ENCODE assay signal across 8 cellular contexts in the genomic region with DNA sequence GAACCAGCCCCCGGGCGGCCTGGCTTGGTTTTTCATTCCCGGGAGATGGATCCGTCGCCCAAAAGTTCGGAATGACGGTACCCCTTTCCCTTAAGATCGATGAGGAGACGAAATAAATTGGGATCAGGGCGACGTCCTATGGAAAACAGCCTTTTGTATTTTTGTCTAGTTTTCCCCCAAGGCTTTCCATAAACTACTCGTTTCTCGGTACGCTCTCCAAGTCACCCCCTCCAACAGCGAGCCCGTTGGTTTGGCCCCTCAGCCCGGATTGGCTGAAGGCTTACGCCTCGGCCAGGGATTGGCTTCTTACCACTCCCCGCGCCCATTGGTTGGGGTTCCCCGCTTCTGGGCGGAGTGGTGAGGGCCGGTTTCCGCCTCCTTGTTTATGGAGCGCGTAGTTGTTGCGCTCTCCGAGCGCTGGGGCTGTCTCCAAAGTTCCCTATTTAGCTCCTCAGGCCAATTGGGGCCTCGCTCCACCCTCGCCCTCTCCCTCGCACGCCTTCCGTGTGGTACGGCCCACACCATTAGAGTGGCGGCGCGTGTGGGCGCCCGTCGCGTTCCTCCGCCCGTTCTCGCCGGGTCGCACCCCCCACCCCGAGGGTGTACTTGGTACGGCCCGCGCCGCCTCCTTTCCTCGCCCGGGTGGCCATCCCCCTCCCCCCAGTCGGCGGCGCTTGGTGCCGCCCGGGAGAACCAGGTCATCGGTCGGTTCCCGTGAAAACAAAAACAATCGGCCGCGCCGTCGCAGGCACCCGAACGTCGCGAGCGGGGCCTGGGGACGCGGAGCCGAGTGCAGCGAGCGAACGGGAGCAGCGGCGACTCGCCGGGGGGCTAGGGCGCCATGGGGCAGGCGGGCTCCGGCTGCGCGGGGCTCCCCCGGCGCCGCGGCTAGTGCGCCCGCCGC. TPM values are rescaled to one million over a fixed set of nuclear protein-coding genes. Genes with fewer than 3 reads are reported as not detected.
A peak's percentile ranks its signal among the peaks of the same experiment; 100 is the strongest.
DNase-seq lines count a peak whose midpoint lies in the region; ATAC-seq and TF ChIP-seq lines count a peak whose summit lies in the region.
"Not testable (repeated sequence)": the region's sequence is repeated elsewhere in the genome, so short reads cannot be mapped to it uniquely, and the experiment has no call there.

A gene with protein sequence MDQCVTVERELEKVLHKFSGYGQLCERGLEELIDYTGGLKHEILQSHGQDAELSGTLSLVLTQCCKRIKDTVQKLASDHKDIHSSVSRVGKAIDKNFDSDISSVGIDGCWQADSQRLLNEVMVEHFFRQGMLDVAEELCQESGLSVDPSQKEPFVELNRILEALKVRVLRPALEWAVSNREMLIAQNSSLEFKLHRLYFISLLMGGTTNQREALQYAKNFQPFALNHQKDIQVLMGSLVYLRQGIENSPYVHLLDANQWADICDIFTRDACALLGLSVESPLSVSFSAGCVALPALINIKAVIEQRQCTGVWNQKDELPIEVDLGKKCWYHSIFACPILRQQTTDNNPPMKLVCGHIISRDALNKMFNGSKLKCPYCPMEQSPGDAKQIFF (plus strand): TSS at position 655 of the 904 bp plus-strand sequence. CDS start 377 bp downstream, outside the sequence.

- H3K27ac ChIP-seq in duodenal mucosa (ENCODE audit: low read depth, low read length) (peak within 1 kb of the TSS; percentile 75), right lobe of liver (peak within 1 kb of the TSS; percentile 80 to 84 (median 84))

- not testable (repeated sequence) for H3K27me3 Mint-ChIP-seq in activated CD8-positive, alpha-beta T cell treated with anti-CD3 and anti-CD28 coated beads, Interleukin-2, amount 10 ng/mL, durations not matched to agents 7 days and 5 days (ENCODE audit: low read depth)

- H3K36me3 Mint-ChIP-seq in activated CD8-positive, alpha-beta T cell treated with anti-CD3 and anti-CD28 coated beads, Interleukin-2, amount 10 ng/mL, durations not matched to agents 7 days and 5 days (ENCODE audit: low read depth) = not testable (repeated sequence)

- peak; percentile 76 for TF ChIP-seq POLR2A in right lobe of liver (IDR thresholded peaks at IDR 0.05)

- POLR2A ChIA-PET in activated CD8-positive, alpha-beta T cell treated with anti-CD3 and anti-CD28 coated beads, Interleukin-2, amount 10 ng/mL, durations not matched to agents 7 days and 5 days (lab: Charles Lee) = not testable (repeated sequence)

- ATAC-seq in GM19372 (IDR thresholded peaks at IDR 0.05; ENCODE audit: low read depth, unreplicated experiment) (peak; percentile 88), HG03520 (IDR thresholded peaks at IDR 0.05; ENCODE audit: unreplicated experiment) (peak; percentile 85), right lobe of liver (peak; percentile 84 to 94 (median 88))
- peak; percentile 95 for ATAC-seq in activated CD8-positive, alpha-beta T cell treated with anti-CD3 and anti-CD28 coated beads, Interleukin-2, amount 10 ng/mL, durations not matched to agents 7 days and 5 days

- H3K27me3 ChIP-seq in duodenal mucosa (ENCODE audit: control insufficient read depth in 1 of 2, insufficient read depth in 2 of 2, low read length in 2 of 2); right lobe of liver: not testable (repeated sequence)

- H3K36me3 ChIP-seq in duodenal mucosa (ENCODE audit: control insufficient read depth in 1 of 2, insufficient read depth in 2 of 2, low read length in 2 of 2); right lobe of liver: not testable (repeated sequence)

- H3K4me1 ChIP-seq in duodenal mucosa (ENCODE audit: control insufficient read depth in 1 of 2, insufficient read depth in 2 of 2, low read length in 2 of 2); right lobe of liver: not testable (repeated sequence)

- peak within 1 kb of the TSS; percentile 56 to 72 for H3K4me3 ChIP-seq in duodenal mucosa (ENCODE audit: low read depth in 1 of 2, low read length in 2 of 2)
- peak within 1 kb of the TSS; percentile 62 to 68 (median 65) for H3K4me3 ChIP-seq in right lobe of liver

- H3K27ac Mint-ChIP-seq in activated CD8-positive, alpha-beta T cell treated with anti-CD3 and anti-CD28 coated beads, Interleukin-2, amount 10 ng/mL, durations not matched to agents 7 days and 5 days = peak within 1 kb of the TSS; percentile 87

- 0% methylated on average over 13 of the region's 95 CpGs for WGBS in right lobe of liver (ENCODE audit: insufficient coverage, low coverage, low lambda C conversion rate, missing lambda C conversion rate)

- peak within 1 kb of the TSS; percentile 82 for H3K4me3 Mint-ChIP-seq in activated CD8-positive, alpha-beta T cell treated with anti-CD3 and anti-CD28 coated beads, Interleukin-2, amount 10 ng/mL, durations not matched to agents 7 days and 5 days

- CTCF ChIA-PET in activated CD8-positive, alpha-beta T cell treated with anti-CD3 and anti-CD28 coated beads, Interleukin-2, amount 10 ng/mL, durations not matched to agents 7 days and 5 days (lab: Charles Lee) = not testable (repeated sequence)

- H3K9me3 ChIP-seq in duodenal mucosa (ENCODE audit: control insufficient read depth in 1 of 2, low read length in 2 of 2); right lobe of liver: not testable (repeated sequence)

- TF ChIP-seq CTCF in right lobe of liver (IDR thresholded peaks at IDR 0.05) = not testable (repeated sequence)

- H3K9ac ChIP-seq in duodenal mucosa (ENCODE audit: low read depth in 1 of 2, low read length in 2 of 2) = peak within 1 kb of the TSS; percentile 38 to 41

- not testable (repeated sequence) for H3K4me1 Mint-ChIP-seq in activated CD8-positive, alpha-beta T cell treated with anti-CD3 and anti-CD28 coated beads, Interleukin-2, amount 10 ng/mL, durations not matched to agents 7 days and 5 days (ENCODE audit: low read depth)

- intact Hi-C loops in right lobe of liver (cut with DNase I) = not testable (repeated sequence)

- not testable (repeated sequence) for H3K9me3 Mint-ChIP-seq in activated CD8-positive, alpha-beta T cell treated with anti-CD3 and anti-CD28 coated beads, Interleukin-2, amount 10 ng/mL, durations not matched to agents 7 days and 5 days (ENCODE audit: insufficient read depth)

- DNase-seq in C1 segment of cervical spinal cord (lab: John Stamatoyannopoulos, UW) (peak in 13 of 14 donors; percentile 59 to 99 (median 92)), right lobe of liver (peak; percentile 95 to 97 (median 96))
- DNase-seq in NK-92 treated with Interleukin-12 subunit alpha and Interleukin-12 subunit beta, amount 100 ng/mL, for 24 hours (lab: John Stamatoyannopoulos, UW) = peak; percentile 80
- DNase-seq in activated CD8-positive, alpha-beta T cell treated with anti-CD3 and anti-CD28 coated beads, Interleukin-2, amount 10 ng/mL, durations not matched to agents 7 days and 5 days = peak; percentile 95
- peak; percentile 81 to 91 for DNase-seq in stimulated activated CD4-positive, alpha-beta T cell treated with anti-CD3 and anti-CD28 coated beads, Interleukin-2, amount 100 ng/mL, for 48 hours

RNA-seq across cellular contexts. Expression of the gene that starts here (rescaled TPM):
- total RNA-seq in activated CD8-positive, alpha-beta T cell treated with anti-CD3 and anti-CD28 coated beads, Interleukin-2, amount 10 ng/mL, durations not matched to agents 7 days and 5 days = 10 to 100 TPM; 34.4 to 35.2 TPM
- 10 to 100 TPM; 22.2 to 45.6 (median 33.8) TPM for total RNA-seq in right lobe of liver

Comparison
In these comparisons a context has a peak if more than half of its experiments do, and no peak if none do; other contexts are left out.
1. Peak in every context shown above with its lines: DNase-seq, ATAC-seq, H3K4me3 ChIP-seq and H3K27ac ChIP-seq.